14 cellular contexts compared by ENCODE assay signal in genomic region chr21:46187251-46187650, GRCh38. TPM values are rescaled to one million over a fixed set of nuclear protein-coding genes. Genes with fewer than 3 reads are reported as not detected.
"Had no signal": no experiment of that assay in that cellular context is flagged by ENCODE, and none has a peak within 500 bp of the region (broad histone marks: within the 10 kb centered on the region; RNA-seq: fewer than 3 reads in every experiment).

No MANE protein-coding gene starts in this region.

- H3K27me3 ChIP-seq: adrenal gland, body of pancreas, esophagus squamous epithelium had no signal

- H3K4me3 ChIP-seq: adrenal gland, body of pancreas, esophagus squamous epithelium, stomach had no signal

- H3K27ac Mint-ChIP-seq: activated naive CD4-positive, alpha-beta T cell treated with anti-CD3 and anti-CD28 coated beads, Interleukin-2, amount 10 ng/mL, durations not matched to agents 7 days and 5 days; activated T-helper 17 cell treated with anti-CD3 and anti-CD28 coated beads, Interleukin-2, amount 50 U/mL, for 72 hours had no signal

- H3K4me1 Mint-ChIP-seq: activated T-helper 17 cell treated with anti-CD3 and anti-CD28 coated beads, Interleukin-2, amount 50 U/mL, for 72 hours had no signal

- H3K27ac ChIP-seq: body of pancreas, WERI-Rb-1 had no signal

- DNase-seq: activated CD4-positive, alpha-beta T cell treated with anti-CD3 and anti-CD28 coated beads for 48 hours; activated naive CD4-positive, alpha-beta T cell treated with anti-CD3 and anti-CD28 coated beads, Interleukin-2, amount 10 ng/mL, durations not matched to agents 7 days and 5 days; activated T-cell treated with anti-CD3 and anti-CD28 coated beads for 4 hours; body of pancreas; esophagus squamous epithelium; foreskin fibroblast; small intestine; stomach; T-helper 9 cell; WERI-Rb-1 had no signal

- H3K27me3 Mint-ChIP-seq: activated T-helper 17 cell treated with anti-CD3 and anti-CD28 coated beads, Interleukin-2, amount 50 U/mL, for 72 hours; type B pancreatic cell had no signal

- H3K9me3 ChIP-seq: adrenal gland, body of pancreas, esophagus squamous epithelium, stomach had no signal

- H3K36me3 Mint-ChIP-seq: type B pancreatic cell had no signal

- H3K4me3 Mint-ChIP-seq: activated naive CD4-positive, alpha-beta T cell treated with anti-CD3 and anti-CD28 coated beads, Interleukin-2, amount 10 ng/mL, durations not matched to agents 7 days and 5 days; activated T-helper 17 cell treated with anti-CD3 and anti-CD28 coated beads, Interleukin-2, amount 50 U/mL, for 72 hours; type B pancreatic cell had no signal

- ATAC-seq: activated T-helper 17 cell treated with anti-CD3 and anti-CD28 coated beads, Interleukin-2, amount 50 U/mL, for 72 hours; body of pancreas had no signal

RNA-seq across cellular contexts. Expression of gene FTCD, which starts 31.9 kb away (rescaled TPM):
- total RNA-seq: esophagus squamous epithelium, SK-MEL-5 had no signal
